8 cellular contexts compared by ENCODE assay signal in genomic region chr6:168132531-168133184, GRCh38. TPM values are rescaled to one million over a fixed set of nuclear protein-coding genes. Genes with fewer than 3 reads are reported as not detected.
DNase-seq lines count a peak whose midpoint lies in the region; ATAC-seq, FAIRE-seq and TF ChIP-seq lines count a peak whose summit lies in the region.
"Had no signal": no experiment of that assay in that cellular context is flagged by ENCODE, and none has a peak within 500 bp of the region (broad histone marks: within the 10 kb centered on the region; RNA-seq: fewer than 3 reads in every experiment).

No MANE protein-coding gene starts in this region.

- H3K27ac ChIP-seq in brain microvascular endothelial cell: peak overlapping the region; percentile 92
- no peak overlapping the region for H3K27ac ChIP-seq in kidney (ENCODE audit: low read depth in 2 of 2, low read length in 2 of 2)

- ATAC-seq in stimulated activated naive B cell treated with anti-CD40 and anti-IgM and Interleukin-4, amounts not matched to agents 10 μg/mL and 1 μg/mL and 100 μg/mL, for 72 hours (replicated peaks): peak; percentile 26 to 41
- no peak for ATAC-seq in HG02763 (IDR thresholded peaks at IDR 0.05; ENCODE audit: unreplicated experiment)
- no peak for ATAC-seq in GM18861 (IDR thresholded peaks at IDR 0.05; ENCODE audit: unreplicated experiment)

- peaks cover 24 to 25% of the 10 kb centered on the region in 2 donors for H3K27me3 Mint-ChIP-seq in stimulated activated naive B cell treated with anti-CD40 and anti-IgM and Interleukin-4, amounts not matched to agents 10 μg/mL and 1 μg/mL and 100 μg/mL, for 72 hours

- no peak overlapping the region for H3K4me3 Mint-ChIP-seq in stimulated activated naive B cell treated with anti-CD40 and anti-IgM and Interleukin-4, amounts not matched to agents 10 μg/mL and 1 μg/mL and 100 μg/mL, for 72 hours
- H3K4me3 Mint-ChIP-seq: IgD-negative memory B cell had no signal

- H3K36me3 ChIP-seq in brain microvascular endothelial cell (replicated peaks): no peaks in the 10 kb centered on the region
- H3K36me3 ChIP-seq in kidney (ENCODE audit: control insufficient read depth in 1 of 2, insufficient read depth in 2 of 2, low read length in 2 of 2): no peaks in the 10 kb centered on the region

- intact Hi-C loops in kidney (cut with DNase I): no loop called here

- no peak overlapping the region for H3K9ac ChIP-seq in kidney (ENCODE audit: low read length in 2 of 2)

- H3K27me3 ChIP-seq in brain microvascular endothelial cell (replicated peaks): no peaks in the 10 kb centered on the region

- FAIRE-seq in kidney (lab: Jason Lieb, UNC): no peak

- H3K9me3 Mint-ChIP-seq in stimulated activated naive B cell treated with anti-CD40 and anti-IgM and Interleukin-4, amounts not matched to agents 10 μg/mL and 1 μg/mL and 100 μg/mL, for 72 hours: peaks cover 0 to 7% of the 10 kb centered on the region in 2 donors

- H3K9me3 ChIP-seq in kidney (ENCODE audit: control insufficient read depth in 1 of 2, low read length in 2 of 2): no peaks in the 10 kb centered on the region

- peaks cover 0 to 3% of the 10 kb centered on the region in 2 donors for H3K4me1 ChIP-seq in kidney (ENCODE audit: control insufficient read depth in 1 of 2, insufficient read depth in 1 of 2, low read depth in 1 of 2, low read length in 2 of 2)

- DNase-seq in HT-29 (ENCODE audit: low spot score) (peak; percentile 58), brain microvascular endothelial cell (peak; percentile 90), kidney (peak; percentile 86), Kasumi-1 (lab: John Stamatoyannopoulos, UW) (no peak)
- no peak for DNase-seq in stimulated activated naive B cell treated with anti-CD40 and anti-IgM and Interleukin-4, amounts not matched to agents 10 μg/mL and 1 μg/mL and 100 μg/mL, for 72 hours

- no peak overlapping the region for H3K27ac Mint-ChIP-seq in stimulated activated naive B cell treated with anti-CD40 and anti-IgM and Interleukin-4, amounts not matched to agents 10 μg/mL and 1 μg/mL and 100 μg/mL, for 72 hours
- H3K27ac Mint-ChIP-seq: IgD-negative memory B cell had no signal

- TF ChIP-seq CTCF in brain microvascular endothelial cell (IDR thresholded peaks at IDR 0.05; ENCODE audit: low read depth, low read length, missing control alignments): peak; percentile 61
- TF ChIP-seq CTCF in kidney (IDR thresholded peaks at IDR 0.05; ENCODE audit: borderline replicate concordance, extremely low read depth, insufficient read depth): peak; percentile 53

- peak overlapping the region; percentile 17 for H3K4me3 ChIP-seq in brain microvascular endothelial cell (ENCODE audit: low read depth, low read length)
- H3K4me3 ChIP-seq in kidney (ENCODE audit: low read length in 2 of 2): no peak overlapping the region

- H3K4me1 Mint-ChIP-seq in stimulated activated naive B cell treated with anti-CD40 and anti-IgM and Interleukin-4, amounts not matched to agents 10 μg/mL and 1 μg/mL and 100 μg/mL, for 72 hours: no peaks in the 10 kb centered on the region
- H3K4me1 Mint-ChIP-seq: IgD-negative memory B cell had no signal

- in situ Hi-C loops in brain microvascular endothelial cell (cut with HindIII; ENCODE audit: low pct_ligation_motif_present, low sequenced_read_pairs): no loop called here

- H3K36me3 Mint-ChIP-seq in stimulated activated naive B cell treated with anti-CD40 and anti-IgM and Interleukin-4, amounts not matched to agents 10 μg/mL and 1 μg/mL and 100 μg/mL, for 72 hours: no peaks in the 10 kb centered on the region
- H3K36me3 Mint-ChIP-seq: IgD-negative memory B cell had no signal

RNA-seq across cellular contexts. Expression of gene FRMD1, which starts 53.6 kb away (rescaled TPM):
- total RNA-seq in HT-29 (2014; rRNA removed; shearing (Covaris generic)): not detected in 2 replicates
- total RNA-seq in kidney: 1.1 TPM
- polyA plus RNA-seq in kidney (ENCODE audit: insufficient read depth, low read depth, low replicate concordance): 7.5 TPM
- polyA plus RNA-seq: IgD-negative memory B cell had no signal

Comparison
In these comparisons a context has a peak if more than half of its experiments do, and no peak if none do; other contexts are left out.
1. DNase-seq: peak in HT-29 (single experiment), brain microvascular endothelial cell (single experiment) and kidney (single experiment); none in stimulated activated naive B cell treated with anti-CD40 and anti-IgM and Interleukin-4, amounts not matched to agents 10 μg/mL and 1 μg/mL and 100 μg/mL, for 72 hours (single experiment) and Kasumi-1 (0 of 2).
2. ATAC-seq: peak in stimulated activated naive B cell treated with anti-CD40 and anti-IgM and Interleukin-4, amounts not matched to agents 10 μg/mL and 1 μg/mL and 100 μg/mL, for 72 hours (2 of 2); none in HG02763 (single experiment) and GM18861 (single experiment).